In genomic region chr11:20048707-20049106, GRCh38 we compare ENCODE assay signal across 20 cellular contexts.
A peak's percentile ranks its signal among the peaks of the same experiment; 100 is the strongest.
DNase-seq lines count a peak whose midpoint lies in the region; ATAC-seq and TF ChIP-seq lines count a peak whose summit lies in the region.
"Had no signal": no experiment of that assay in that cellular context is flagged by ENCODE, and none has a peak within 500 bp of the region (broad histone marks: within the 10 kb centered on the region; RNA-seq: fewer than 3 reads in every experiment).

No MANE protein-coding gene starts in this region.

- H3K27ac Mint-ChIP-seq in MCF 10A (ENCODE audit: low read depth, unreplicated experiment): peak overlapping the region; percentile 93
- peak overlapping the region in 2 of 3 experiments; percentile 40 to 64 for H3K27ac Mint-ChIP-seq in nephron
- H3K27ac Mint-ChIP-seq: memory B cell; natural killer cell treated with Interleukin-12 subunit alpha and Interleukin-12 subunit beta and Interleukin-15 and Interleukin-18, amount 100 ng/mL, for 72 hours; progenitor cell of endocrine pancreas; T-helper 17 cell had no signal

- H3K4me1 ChIP-seq in mammary epithelial cell (ENCODE audit: insufficient read depth, low read length): peaks cover 63% of the 10 kb centered on the region
- H3K4me1 ChIP-seq in cardiac muscle cell (ENCODE audit: low read depth): peaks cover 50% of the 10 kb centered on the region
- H3K4me1 ChIP-seq in uterus: peaks cover 10 to 11% of the 10 kb centered on the region in 2 donors

- H3K9me3 Mint-ChIP-seq in MCF 10A (ENCODE audit: unreplicated experiment): no peaks in the 10 kb centered on the region
- no peaks in the 10 kb centered on the region for H3K9me3 Mint-ChIP-seq in nephron
- H3K9me3 Mint-ChIP-seq: memory B cell; natural killer cell treated with Interleukin-12 subunit alpha and Interleukin-12 subunit beta and Interleukin-15 and Interleukin-18, amount 100 ng/mL, for 72 hours had no signal

- H3K36me3 Mint-ChIP-seq in MCF 10A (ENCODE audit: insufficient read depth, unreplicated experiment): peaks cover 100% of the 10 kb centered on the region
- H3K36me3 Mint-ChIP-seq in nephron (ENCODE audit: low read depth): peaks cover 82% of the 10 kb centered on the region
- H3K36me3 Mint-ChIP-seq: memory B cell; natural killer cell treated with Interleukin-12 subunit alpha and Interleukin-12 subunit beta and Interleukin-15 and Interleukin-18, amount 100 ng/mL, for 72 hours had no signal

- dilution Hi-C loops in mammary epithelial cell (cut with HindIII; ENCODE audit: low sequenced_read_pairs): no loop called here

- no peak overlapping the region for H3K9ac ChIP-seq in mammary epithelial cell (ENCODE audit: insufficient read depth, low read length)

- in situ Hi-C loops in mammary epithelial cell (cut with MboI; ENCODE audit: low sequenced_read_pairs in 2 of 2): no loop called here

- BruUV-seq in MCF 10A (replicated peaks; lab: Mats Ljungman, UMichigan) (no TSS peak), mammary epithelial cell (replicated peaks; lab: Mats Ljungman, UMichigan) (no TSS peak)

- no peaks in the 10 kb centered on the region for H3K27me3 ChIP-seq in mammary epithelial cell (ENCODE audit: insufficient read depth, low read length)
- no peaks in the 10 kb centered on the region for H3K27me3 ChIP-seq in cardiac muscle cell
- H3K27me3 ChIP-seq in uterus: no peaks in the 10 kb centered on the region
- H3K27me3 ChIP-seq: stomach had no signal

- no peak overlapping the region for H3K4me3 ChIP-seq in mammary epithelial cell (replicated peaks in 1 of 3; ENCODE audit: insufficient read depth in 1 of 3, low read depth in 2 of 3, low read length in 3 of 3)
- peak overlapping the region; percentile 6 for H3K4me3 ChIP-seq in cardiac muscle cell
- H3K4me3 ChIP-seq in uterus: no peak overlapping the region
- H3K4me3 ChIP-seq: stomach had no signal

- TF ChIP-seq CTCF in MCF 10A (IDR thresholded peaks at IDR 0.05; ENCODE audit: unreplicated experiment) (no peak), mammary epithelial cell (conservative IDR thresholded peaks at IDR 0.05 in 1 of 2, IDR thresholded peaks at IDR 0.05 in 1 of 2; ENCODE audit: extremely low read depth in 1 of 2, insufficient read depth in 1 of 2, low read depth in 1 of 2, low read length in 2 of 2) (no peak), cardiac muscle cell (IDR thresholded peaks at IDR 0.05; ENCODE audit: low read depth, low read length) (no peak), nephron (IDR thresholded peaks at IDR 0.05; ENCODE audit: unreplicated experiment in 3 of 3) (no peak), uterus (IDR thresholded peaks at IDR 0.05) (no peak)

- POLR2A ChIA-PET in MCF 10A (lab: Yijun Ruan, JAX): interaction anchor here (0.9 to 22.8 kb wide), 4 partner anchors 9 to 63 kb away, joined by 3 to 691 read pairs (median 172); no protein-coding TSS in a partner anchor

- no peak overlapping the region for H2AFZ ChIP-seq in mammary epithelial cell (ENCODE audit: low read depth, low read length)

- H3K4me2 ChIP-seq in mammary epithelial cell (ENCODE audit: insufficient read depth, low read depth, low read length): no peak overlapping the region

- WGBS in mammary epithelial cell (ENCODE audit: low coverage, missing lambda C conversion rate): 83% methylated on average over 9 of the region's 9 CpGs

- DNase-seq in MCF 10A (ENCODE audit: unreplicated experiment) (no peak), mammary epithelial cell (no peak), cardiac muscle cell (ENCODE audit: low read depth in 1 of 2, low spot score in 1 of 2) (peak in 1 of 2 donors; percentile 38), uterus (no peak), NCI-H146 treated with DMSO at 0.1 percent for 48 hours (lab: John Stamatoyannopoulos, UW; ENCODE audit: unreplicated experiment) (no peak)
- no peak for DNase-seq in activated CD4-positive, alpha-beta T cell treated with anti-CD3 and anti-CD28 coated beads for 48 hours
- DNase-seq: 8988T; activated CD4-positive, alpha-beta T cell treated with anti-CD3 and anti-CD28 coated beads, Interleukin-2, amount 50 U/mL, for 4 hours; activated effector memory CD4-positive, alpha-beta T cell treated with Interleukin-2 at 50 U/mL for 16 hours; caudate nucleus; NCI-H187; stimulated activated CD4-positive, alpha-beta T cell treated with anti-CD3 and anti-CD28 coated beads, Interleukin-4, amount 100 ng/mL, for 1 hour; stomach; T-helper 17 cell; WERI-Rb-1 had no signal

- H3K4me3 Mint-ChIP-seq in MCF 10A (ENCODE audit: unreplicated experiment): peak overlapping the region; percentile 30
- H3K4me3 Mint-ChIP-seq in nephron: no peak overlapping the region
- H3K4me3 Mint-ChIP-seq: memory B cell; natural killer cell treated with Interleukin-12 subunit alpha and Interleukin-12 subunit beta and Interleukin-15 and Interleukin-18, amount 100 ng/mL, for 72 hours; T-helper 17 cell had no signal

- CTCF ChIA-PET in MCF 10A (lab: Yijun Ruan, JAX): interaction anchor here (0.6 to 3.4 kb wide), 10 partner anchors 14 to 1273 kb away, joined by 3 to 15 read pairs (median 3); no protein-coding TSS in a partner anchor
- CTCF ChIA-PET in mammary epithelial cell (lab: Charles Lee; ENCODE audit: low non-redundant PET): no interaction called here

- H3K79me2 ChIP-seq in mammary epithelial cell (ENCODE audit: insufficient read depth, low read length): peaks cover 5% of the 10 kb centered on the region

- H3K27ac ChIP-seq in mammary epithelial cell (ENCODE audit: insufficient read depth, low read depth, low read length): no peak overlapping the region
- H3K27ac ChIP-seq in cardiac muscle cell: peak overlapping the region; percentile 93
- peak overlapping the region; percentile 59 to 78 for H3K27ac ChIP-seq in uterus
- H3K27ac ChIP-seq: stomach, WERI-Rb-1 had no signal

- H3K9me3 ChIP-seq in mammary epithelial cell (replicated peaks; ENCODE audit: insufficient read depth, low read length) (no peaks in the 10 kb centered on the region), cardiac muscle cell (ENCODE audit: low read depth) (no peaks in the 10 kb centered on the region), uterus (no peaks in the 10 kb centered on the region)
- H3K9me3 ChIP-seq: stomach had no signal

- ATAC-seq in GM19328 (IDR thresholded peaks at IDR 0.05; ENCODE audit: unreplicated experiment): no peak
- ATAC-seq: natural killer cell treated with Interleukin-12 subunit alpha and Interleukin-12 subunit beta and Interleukin-15 and Interleukin-18, amount 100 ng/mL, for 72 hours; T-helper 17 cell had no signal

- H4K20me1 ChIP-seq in mammary epithelial cell (ENCODE audit: insufficient read depth, low read length): no peaks in the 10 kb centered on the region

- H3K4me1 Mint-ChIP-seq in MCF 10A (ENCODE audit: insufficient read depth, unreplicated experiment): peaks cover 52% of the 10 kb centered on the region
- H3K4me1 Mint-ChIP-seq in nephron: peaks cover 49% of the 10 kb centered on the region
- H3K4me1 Mint-ChIP-seq: T-helper 17 cell had no signal

- H3K36me3 ChIP-seq in mammary epithelial cell (ENCODE audit: insufficient read depth, low read length): peaks cover 10% of the 10 kb centered on the region
- H3K36me3 ChIP-seq in cardiac muscle cell: peaks cover 82% of the 10 kb centered on the region
- no peaks in the 10 kb centered on the region for H3K36me3 ChIP-seq in uterus

- TF ChIP-seq POLR2A in uterus (IDR thresholded peaks at IDR 0.05): no peak

- H3K27me3 Mint-ChIP-seq in MCF 10A (ENCODE audit: insufficient read depth, unreplicated experiment) (no peaks in the 10 kb centered on the region), nephron (ENCODE audit: low read depth) (peaks cover 3% of the 10 kb centered on the region)
- H3K27me3 Mint-ChIP-seq: memory B cell, progenitor cell of endocrine pancreas had no signal

- intact Hi-C loops in MCF 10A (cut with micrococcal nuclease) (no loop called here), mammary epithelial cell (cut with micrococcal nuclease) (no loop called here), uterus (cut with DNase I; ENCODE audit: low total_unique reads) (loop anchor here (10.0 kb wide), 1 partner anchor 46 kb away; no protein-coding TSS in a partner anchor)
